11 cellular contexts compared by ENCODE assay signal in the genomic region with DNA sequence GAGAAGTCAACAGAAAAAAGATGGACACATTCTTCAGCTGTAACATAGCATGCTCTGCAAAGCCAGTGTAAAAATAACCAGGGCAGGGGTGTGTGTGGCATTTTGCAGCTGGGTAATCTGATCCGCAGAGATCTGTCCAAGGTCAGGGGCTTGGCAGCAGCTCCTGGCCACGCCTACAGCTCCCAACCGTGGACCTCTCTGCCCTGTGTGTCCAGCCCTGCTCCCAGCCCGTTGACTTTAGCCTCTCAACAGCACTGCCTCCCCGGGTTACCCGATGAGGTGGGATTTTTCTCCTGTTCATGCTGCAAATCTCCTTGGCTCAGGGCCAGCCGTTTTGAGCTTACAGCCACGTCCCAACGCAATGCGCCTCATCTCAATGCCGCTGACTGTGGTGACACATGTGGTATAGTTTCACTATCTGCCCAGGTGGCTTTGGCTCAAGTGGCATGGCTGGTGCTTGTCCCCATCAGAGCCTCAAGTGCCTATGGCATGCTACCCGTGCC.
DNase-seq lines count a peak whose midpoint lies in the region; ATAC-seq and TF ChIP-seq lines count a peak whose summit lies in the region.
"Had no signal": no experiment of that assay in that cellular context is flagged by ENCODE, and none has a peak within 500 bp of the region (broad histone marks: within the 10 kb centered on the region; RNA-seq: fewer than 3 reads in every experiment).

No MANE protein-coding gene starts in this region.

- H3K9ac ChIP-seq in neural progenitor cell = no peak overlapping the region

- H3K9me3 ChIP-seq in neural progenitor cell (ENCODE audit: low read depth) = no peaks in the 10 kb centered on the region
- H3K9me3 ChIP-seq in suprapubic skin = no peaks in the 10 kb centered on the region
- H3K9me3 ChIP-seq in T-helper 17 cell (ENCODE audit: control insufficient read depth, low read length, poor library complexity, severe bottlenecking) = no peaks in the 10 kb centered on the region
- no peaks in the 10 kb centered on the region for H3K9me3 ChIP-seq in aorta (ENCODE audit: control insufficient read depth, low read length)
- H3K9me3 ChIP-seq: ovary, thoracic aorta had no signal

- H3K79me2 ChIP-seq in neural progenitor cell (ENCODE audit: low read depth) = no peaks in the 10 kb centered on the region

- TF ChIP-seq CTCF in neural progenitor cell (IDR thresholded peaks at IDR 0.05) (no peak), suprapubic skin (IDR thresholded peaks at IDR 0.05) (no peak)
- TF ChIP-seq CTCF in activated CD8-positive, alpha-beta T cell treated with anti-CD3 and anti-CD28 coated beads for 36 hours (IDR thresholded peaks at IDR 0.05) = no peak

- H3K4me2 ChIP-seq in neural progenitor cell = no peak overlapping the region

- no peak overlapping the region for H3K27ac Mint-ChIP-seq in neural progenitor cell
- H3K27ac Mint-ChIP-seq in activated CD8-positive, alpha-beta T cell treated with anti-CD3 and anti-CD28 coated beads for 36 hours = no peak overlapping the region
- H3K27ac Mint-ChIP-seq in T-helper 17 cell = no peak overlapping the region

- WGBS in suprapubic skin = 19% methylated on average over 9 of the region's 12 CpGs
- WGBS in aorta, 2 donors = 16 to 22% methylated on average over 12 of the region's 12 CpGs

- no peak for TF ChIP-seq EP300 in suprapubic skin (IDR thresholded peaks at IDR 0.05)

- H3K36me3 ChIP-seq in neural progenitor cell = no peaks in the 10 kb centered on the region
- no peaks in the 10 kb centered on the region for H3K36me3 ChIP-seq in suprapubic skin
- H3K36me3 ChIP-seq in aorta (ENCODE audit: control insufficient read depth in 1 of 2, insufficient read depth in 2 of 2, low read length in 1 of 2) = no peaks in the 10 kb centered on the region
- H3K36me3 ChIP-seq: ovary, thoracic aorta had no signal

- no peaks in the 10 kb centered on the region for H3K9me3 Mint-ChIP-seq in neural progenitor cell
- H3K9me3 Mint-ChIP-seq in activated CD8-positive, alpha-beta T cell treated with anti-CD3 and anti-CD28 coated beads for 36 hours = no peaks in the 10 kb centered on the region

- ATAC-seq in activated CD8-positive, alpha-beta T cell treated with anti-CD3 and anti-CD28 coated beads for 36 hours = no peak
- ATAC-seq in T-helper 17 cell (no peak), aorta (ENCODE audit: low FRiP score) (no peak)

- H3K4me1 ChIP-seq in neural progenitor cell (peaks cover 11% of the 10 kb centered on the region), suprapubic skin (peaks cover 40% of the 10 kb centered on the region), aorta (ENCODE audit: control insufficient read depth in 1 of 2, insufficient read depth in 2 of 2, low read length in 2 of 2) (no peaks in the 10 kb centered on the region)

- H3F3A ChIP-seq in neural progenitor cell (ENCODE audit: low read depth) = no peaks in the 10 kb centered on the region

- H3K27me3 ChIP-seq in neural progenitor cell = peaks cover 69% of the 10 kb centered on the region
- H3K27me3 ChIP-seq in suprapubic skin = peaks cover 31% of the 10 kb centered on the region
- no peaks in the 10 kb centered on the region for H3K27me3 ChIP-seq in aorta (ENCODE audit: control insufficient read depth in 1 of 2, insufficient read depth in 2 of 2, low read length in 1 of 2)
- H3K27me3 ChIP-seq: ovary had no signal

- no peak overlapping the region for H2AFZ ChIP-seq in neural progenitor cell (replicated peaks)

- no peak for TF ChIP-seq POLR2A in suprapubic skin (IDR thresholded peaks at IDR 0.05)

- H3K27me3 Mint-ChIP-seq in neural progenitor cell (ENCODE audit: insufficient read depth, low read depth) (peaks cover 22% of the 10 kb centered on the region), T-helper 17 cell (peaks cover 65% of the 10 kb centered on the region)
- peaks cover 42% of the 10 kb centered on the region for H3K27me3 Mint-ChIP-seq in activated CD8-positive, alpha-beta T cell treated with anti-CD3 and anti-CD28 coated beads for 36 hours

- H4K20me1 ChIP-seq in neural progenitor cell (ENCODE audit: low read depth) = no peaks in the 10 kb centered on the region

- H3K4me3 ChIP-seq in neural progenitor cell (no peak overlapping the region), suprapubic skin (no peak overlapping the region), aorta (ENCODE audit: low read length in 2 of 2) (no peak overlapping the region)
- H3K4me3 ChIP-seq: ovary, thoracic aorta had no signal

- CTCF ChIA-PET in activated CD8-positive, alpha-beta T cell treated with anti-CD3 and anti-CD28 coated beads for 36 hours (lab: Charles Lee) = no interaction called here

- POLR2A ChIA-PET in activated CD8-positive, alpha-beta T cell treated with anti-CD3 and anti-CD28 coated beads for 36 hours (lab: Charles Lee) = interaction anchor here (0.7 kb wide), 1 partner anchor 72 kb away, joined by 3 read pairs; no protein-coding TSS in a partner anchor

- peak overlapping the region; percentile 14 for H3K4me3 Mint-ChIP-seq in neural progenitor cell
- H3K4me3 Mint-ChIP-seq in activated CD8-positive, alpha-beta T cell treated with anti-CD3 and anti-CD28 coated beads for 36 hours = no peak overlapping the region
- no peak overlapping the region for H3K4me3 Mint-ChIP-seq in T-helper 17 cell

- DNase-seq in DMS53 treated with DMSO at 0.1 percent for 48 hours (lab: John Stamatoyannopoulos, UW; ENCODE audit: unreplicated experiment) (peak; percentile 5), NCI-H2171 (lab: John Stamatoyannopoulos, UW) (peak; percentile 57), dedifferentiated amniotic fluid mesenchymal stem cell (ENCODE audit: extremely low spot score) (peak; percentile 65), neural progenitor cell (ENCODE audit: low spot score) (no peak), suprapubic skin (ENCODE audit: low spot score in 2 of 2) (no peak), T-helper 17 cell (no peak), aorta (no peak)
- no peak for DNase-seq in activated CD8-positive, alpha-beta T cell treated with anti-CD3 and anti-CD28 coated beads for 36 hours
- DNase-seq: dermis blood vessel endothelial cell had no signal

- no peak overlapping the region for H3K27ac ChIP-seq in neural progenitor cell
- no peak overlapping the region for H3K27ac ChIP-seq in suprapubic skin
- H3K27ac ChIP-seq in aorta (ENCODE audit: low read depth in 1 of 2, low read length in 2 of 2) = no peak overlapping the region
- H3K27ac ChIP-seq: ovary, thoracic aorta had no signal

- H3K36me3 Mint-ChIP-seq in neural progenitor cell (no peaks in the 10 kb centered on the region), T-helper 17 cell (ENCODE audit: low read depth) (no peaks in the 10 kb centered on the region)
- no peaks in the 10 kb centered on the region for H3K36me3 Mint-ChIP-seq in activated CD8-positive, alpha-beta T cell treated with anti-CD3 and anti-CD28 coated beads for 36 hours (ENCODE audit: low read depth)

- H3K4me1 Mint-ChIP-seq in neural progenitor cell (peaks cover 10% of the 10 kb centered on the region), T-helper 17 cell (peaks cover 9% of the 10 kb centered on the region)
- H3K4me1 Mint-ChIP-seq in activated CD8-positive, alpha-beta T cell treated with anti-CD3 and anti-CD28 coated beads for 36 hours (ENCODE audit: low read depth) = peaks cover 15% of the 10 kb centered on the region

- intact Hi-C loops in activated CD8-positive, alpha-beta T cell treated with anti-CD3 and anti-CD28 coated beads for 36 hours (cut with micrococcal nuclease) = no loop called here
- intact Hi-C loops in aorta (cut with DNase I) = no loop called here

Comparison
In these comparisons a context has a peak if more than half of its experiments do, and no peak if none do; other contexts are left out.
1. DNase-seq: peak in DMS53 treated with DMSO at 0.1 percent for 48 hours (single experiment), NCI-H2171 (single experiment) and dedifferentiated amniotic fluid mesenchymal stem cell (single experiment); none in neural progenitor cell (single experiment), activated CD8-positive, alpha-beta T cell treated with anti-CD3 and anti-CD28 coated beads for 36 hours (single experiment), suprapubic skin (0 of 2), T-helper 17 cell (0 of 3) and aorta (0 of 2).